Comparison of ENCODE assay signal across 23 cellular contexts in the genomic region with DNA sequence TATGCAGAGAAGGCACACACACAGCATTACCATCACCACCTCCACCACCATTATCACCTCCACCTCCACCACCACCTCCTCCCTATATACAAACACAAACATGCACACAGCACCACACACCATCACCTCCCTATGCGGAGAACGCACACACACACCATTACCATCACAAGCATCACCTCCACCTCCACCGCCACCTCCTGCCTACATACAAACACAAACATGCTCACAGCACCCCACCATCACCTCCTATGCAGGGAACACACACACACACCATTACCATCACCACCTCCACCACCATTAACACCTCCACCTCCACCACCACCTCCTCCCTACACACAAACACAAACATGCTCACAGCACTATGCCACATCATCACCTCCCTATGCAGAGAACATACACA.
"Had no signal": no experiment of that assay in that cellular context is flagged by ENCODE, and none has a peak within 500 bp of the region (broad histone marks: within the 10 kb centered on the region; RNA-seq: fewer than 3 reads in every experiment).

No MANE protein-coding gene starts in this region.

- DNase-seq: activated effector memory CD4-positive, alpha-beta T cell treated with Interleukin-2 at 50 U/mL for 16 hours; activated naive CD4-positive, alpha-beta T cell treated with anti-CD3 and anti-CD28 coated beads for 36 hours; activated naive CD8-positive, alpha-beta T cell treated with anti-CD3 and anti-CD28 coated beads, Interleukin-2, amount 10 ng/mL, durations not matched to agents 7 days and 5 days; activated T-cell treated with anti-CD3 and anti-CD28 coated beads, Interleukin-2, amount 50 U/mL, for 72 hours; amniotic stem cell; cerebellar nuclear complex; cortex of kidney; foreskin fibroblast; kidney glomerular epithelial cell; left lung; naive thymus-derived CD8-positive, alpha-beta T cell; pancreas; psoas muscle; right lobe of liver; stimulated activated CD4-positive, alpha-beta T cell treated with anti-CD3 and anti-CD28 coated beads, Interleukin-15, amount 100 ng/mL, for 24 hours; stimulated activated CD4-positive, alpha-beta T cell treated with anti-CD3 and anti-CD28 coated beads, Interleukin-2, amount 100 ng/mL, for 48 hours; stimulated activated CD8-positive, alpha-beta memory T cell treated with anti-CD3 and anti-CD28 coated beads, Interleukin-4, amount 100 ng/mL, for 48 hours; stimulated activated naive CD4-positive, alpha-beta T cell; T-helper 9 cell; thyroid gland had no signal

- H3K27ac ChIP-seq: breast epithelium, left lung, pancreas, psoas muscle, right lobe of liver, thyroid gland had no signal

- H3K36me3 ChIP-seq: breast epithelium, left lung, pancreas, right lobe of liver, thyroid gland had no signal

- H3K4me3 Mint-ChIP-seq: activated naive CD4-positive, alpha-beta T cell treated with anti-CD3 and anti-CD28 coated beads for 36 hours; activated naive CD8-positive, alpha-beta T cell treated with anti-CD3 and anti-CD28 coated beads, Interleukin-2, amount 10 ng/mL, durations not matched to agents 7 days and 5 days; activated T-cell treated with anti-CD3 and anti-CD28 coated beads, Interleukin-2, amount 50 U/mL, for 72 hours; naive thymus-derived CD8-positive, alpha-beta T cell had no signal

- H3K4me3 ChIP-seq: breast epithelium, left lung, pancreas, psoas muscle, right lobe of liver, smooth muscle cell, thyroid gland had no signal

- H3K36me3 Mint-ChIP-seq: naive thymus-derived CD8-positive, alpha-beta T cell had no signal

- H3K27ac Mint-ChIP-seq: activated naive CD4-positive, alpha-beta T cell treated with anti-CD3 and anti-CD28 coated beads for 36 hours; activated naive CD8-positive, alpha-beta T cell treated with anti-CD3 and anti-CD28 coated beads, Interleukin-2, amount 10 ng/mL, durations not matched to agents 7 days and 5 days; activated T-cell treated with anti-CD3 and anti-CD28 coated beads, Interleukin-2, amount 50 U/mL, for 72 hours had no signal

- H3K27me3 ChIP-seq: breast epithelium, left lung, pancreas, right lobe of liver, thyroid gland had no signal

- H3K9me3 ChIP-seq: breast epithelium, left lung, pancreas, right lobe of liver, thyroid gland had no signal

- H3K4me1 ChIP-seq: breast epithelium, left lung, pancreas, psoas muscle, right lobe of liver, thyroid gland had no signal

- H3K4me1 Mint-ChIP-seq: activated naive CD8-positive, alpha-beta T cell treated with anti-CD3 and anti-CD28 coated beads, Interleukin-2, amount 10 ng/mL, durations not matched to agents 7 days and 5 days; naive thymus-derived CD8-positive, alpha-beta T cell had no signal

- FAIRE-seq: pancreas, urothelium cell line had no signal

- ATAC-seq: activated T-cell treated with anti-CD3 and anti-CD28 coated beads, Interleukin-2, amount 50 U/mL, for 72 hours; left lung; naive thymus-derived CD8-positive, alpha-beta T cell; pancreas; psoas muscle had no signal
